Comparison of ENCODE assay signal across 13 cellular contexts in genomic region chr6:98846021-98846380, GRCh38. TPM values are rescaled to one million over a fixed set of nuclear protein-coding genes. Genes with fewer than 3 reads are reported as not detected.
DNase-seq lines count a peak whose midpoint lies in the region; ATAC-seq and TF ChIP-seq lines count a peak whose summit lies in the region.
"Had no signal": no experiment of that assay in that cellular context is flagged by ENCODE, and none has a peak within 500 bp of the region (broad histone marks: within the 10 kb centered on the region; RNA-seq: fewer than 3 reads in every experiment).

No MANE protein-coding gene starts in this region.

- no peak overlapping the region for H3K27ac Mint-ChIP-seq in activated T-cell treated with anti-CD3 and anti-CD28 coated beads, Interleukin-2, amount 50 U/mL, for 72 hours
- no peak overlapping the region for H3K27ac Mint-ChIP-seq in progenitor cell of endocrine pancreas

- H3K27ac ChIP-seq in OCI-LY3 (ENCODE audit: low read length) (no peak overlapping the region), cingulate gyrus (ENCODE audit: low read depth, low read length) (peak overlapping the region; percentile 34), lower lobe of right lung (no peak overlapping the region)
- H3K27ac ChIP-seq: HL-60, right atrium auricular region had no signal

- no peak for ATAC-seq in activated T-cell treated with anti-CD3 and anti-CD28 coated beads, Interleukin-2, amount 50 U/mL, for 72 hours (replicated peaks in 1 of 2)
- ATAC-seq in lower lobe of right lung: no peak

- no peaks in the 10 kb centered on the region for H3K79me2 ChIP-seq in OCI-LY3 (ENCODE audit: low read length)

- no peaks in the 10 kb centered on the region for H3K9me3 Mint-ChIP-seq in activated T-cell treated with anti-CD3 and anti-CD28 coated beads, Interleukin-2, amount 50 U/mL, for 72 hours
- no peaks in the 10 kb centered on the region for H3K9me3 Mint-ChIP-seq in progenitor cell of endocrine pancreas (ENCODE audit: low read depth)

- peaks cover 23% of the 10 kb centered on the region for H3K4me1 Mint-ChIP-seq in activated T-cell treated with anti-CD3 and anti-CD28 coated beads, Interleukin-2, amount 50 U/mL, for 72 hours (ENCODE audit: low read depth)
- H3K4me1 Mint-ChIP-seq in progenitor cell of endocrine pancreas (ENCODE audit: low read depth): peaks cover 14% of the 10 kb centered on the region

- H3K9ac ChIP-seq in OCI-LY3 (ENCODE audit: low read length): no peak overlapping the region

- 0 out of 2 replicates have a peak overlapping the region, but pooled peaks have one; percentile 96 for H3K4me2 ChIP-seq in OCI-LY3 (ENCODE audit: low read length)

- no peak for TF ChIP-seq CTCF in OCI-LY3 (IDR thresholded peaks at IDR 0.05; ENCODE audit: low read depth, low read length)
- no peak for TF ChIP-seq CTCF in progenitor cell of endocrine pancreas (IDR thresholded peaks at IDR 0.05; ENCODE audit: unreplicated experiment)
- no peak for TF ChIP-seq CTCF in lower lobe of right lung (IDR thresholded peaks at IDR 0.05)

- H3K4me1 ChIP-seq in OCI-LY3 (ENCODE audit: low read length): no peaks in the 10 kb centered on the region
- H3K4me1 ChIP-seq in lower lobe of right lung: peaks cover 39% of the 10 kb centered on the region

- H3K27me3 Mint-ChIP-seq in activated T-cell treated with anti-CD3 and anti-CD28 coated beads, Interleukin-2, amount 50 U/mL, for 72 hours (ENCODE audit: low read depth): peaks cover 91% of the 10 kb centered on the region
- H3K27me3 Mint-ChIP-seq in progenitor cell of endocrine pancreas: peaks cover 76% of the 10 kb centered on the region

- H3K4me3 Mint-ChIP-seq in activated T-cell treated with anti-CD3 and anti-CD28 coated beads, Interleukin-2, amount 50 U/mL, for 72 hours: peak overlapping the region; percentile 59 to 81
- peak overlapping the region; percentile 65 for H3K4me3 Mint-ChIP-seq in progenitor cell of endocrine pancreas (ENCODE audit: low read depth)

- H3K36me3 Mint-ChIP-seq in activated T-cell treated with anti-CD3 and anti-CD28 coated beads, Interleukin-2, amount 50 U/mL, for 72 hours (ENCODE audit: insufficient read depth in 2 of 2): no peaks in the 10 kb centered on the region
- no peaks in the 10 kb centered on the region for H3K36me3 Mint-ChIP-seq in progenitor cell of endocrine pancreas (ENCODE audit: insufficient read depth)

- H4K20me1 ChIP-seq in OCI-LY3 (ENCODE audit: insufficient read depth, low read length): no peaks in the 10 kb centered on the region

- H2AFZ ChIP-seq in OCI-LY3 (ENCODE audit: low read depth, low read length): no peak overlapping the region

- H3K9me3 ChIP-seq in OCI-LY3 (ENCODE audit: insufficient read depth, low read length): no peaks in the 10 kb centered on the region
- H3K9me3 ChIP-seq in lower lobe of right lung: no peaks in the 10 kb centered on the region
- H3K9me3 ChIP-seq: right atrium auricular region, tibial nerve had no signal

- H3K27me3 ChIP-seq in OCI-LY3 (ENCODE audit: low read depth, low read length): no peaks in the 10 kb centered on the region
- peaks cover 95% of the 10 kb centered on the region for H3K27me3 ChIP-seq in lower lobe of right lung (ENCODE audit: low read depth)

- no peak for DNase-seq in activated T-cell treated with anti-CD3 and anti-CD28 coated beads, Interleukin-2, amount 50 U/mL, for 72 hours
- DNase-seq in activated T-cell treated with anti-CD3 and anti-CD28 coated beads for 4 hours: no peak
- no peak for DNase-seq in progenitor cell of endocrine pancreas (ENCODE audit: low spot score, unreplicated experiment)
- no peak for DNase-seq in lower lobe of right lung
- no peak for DNase-seq in germinal center (ENCODE audit: low spot score)
- no peak for DNase-seq in COLO668 (lab: John Stamatoyannopoulos, UW; ENCODE audit: unreplicated experiment)

- H3K36me3 ChIP-seq in OCI-LY3 (replicated peaks; ENCODE audit: low read depth, low read length) (no peaks in the 10 kb centered on the region), lower lobe of right lung (no peaks in the 10 kb centered on the region)
- H3K36me3 ChIP-seq: right atrium auricular region, tibial nerve had no signal

- H3K4me3 ChIP-seq in OCI-LY3 (ENCODE audit: low read length): no peak overlapping the region
- no peak overlapping the region for H3K4me3 ChIP-seq in lower lobe of right lung

- intact Hi-C loops in lower lobe of right lung (cut with DNase I): loop anchor here (10.0 kb wide), 1 partner anchor 721 kb away; no protein-coding TSS in a partner anchor

RNA-seq across cellular contexts. Expression of gene POU3F2, which starts 11.6 kb away (rescaled TPM):
- total RNA-seq in activated T-cell treated with anti-CD3 and anti-CD28 coated beads, Interleukin-2, amount 50 U/mL, for 72 hours: not detected
- 1.4 and 1.5 TPM in 2 replicates for total RNA-seq in progenitor cell of endocrine pancreas
- not detected for total RNA-seq in lower lobe of right lung
- total RNA-seq: aorta, fibroblast of lung, right atrium auricular region had no signal
